In genomic region chrX:130902783-130903613, GRCh38 we compare ENCODE assay signal across 8 cellular contexts. TPM values are rescaled to one million over a fixed set of nuclear protein-coding genes. Genes with fewer than 3 reads are reported as not detected.
DNase-seq lines count a peak whose midpoint lies in the region; ATAC-seq and TF ChIP-seq lines count a peak whose summit lies in the region.

Gene ENOX2, minus strand, starts transcription at chrX:130903209. Its CDS starts 199,993 bp downstream, at chrX:130703216.

- H3K9me3 Mint-ChIP-seq in CD14-positive monocyte = peaks cover 0 to 2% (median 0%) of the 10 kb centered on the region in 7 donors

- peaks cover 10% of the 10 kb centered on the region for H3K4me1 Mint-ChIP-seq in CD14-positive monocyte

- WGBS in right lobe of liver (ENCODE audit: insufficient coverage, low coverage, low lambda C conversion rate, missing lambda C conversion rate) = 26% methylated on average over 23 of the region's 50 CpGs

- ATAC-seq in GM19397 (IDR thresholded peaks at IDR 0.05; ENCODE audit: unreplicated experiment) = peak; percentile 99
- ATAC-seq in HG03571 (IDR thresholded peaks at IDR 0.05; ENCODE audit: unreplicated experiment) = peak; percentile 98
- peak; percentile 96 to 99 (median 98) for ATAC-seq in right lobe of liver

- H3K27ac ChIP-seq in duodenal mucosa (ENCODE audit: low read depth, low read length) (no peak within 1 kb of the TSS), right lobe of liver (peak within 1 kb of the TSS; percentile 66 to 83 (median 72))

- no peak within 1 kb of the TSS for H3K4me3 Mint-ChIP-seq in CD14-positive monocyte

- DNase-seq in CD14-positive monocyte (ENCODE audit: low spot score) (peak; percentile 94), NCI-H82 (lab: John Stamatoyannopoulos, UW) (peak; percentile 99), right lobe of liver (peak; percentile 91 to 95 (median 95))
- peak; percentile 71 to 80 for DNase-seq in activated CD4-positive, alpha-beta T cell treated with anti-CD3 and anti-CD28 coated beads, Interleukin-2, amount 50 U/mL, for 48 hours
- peak; percentile 50 to 73 for DNase-seq in stimulated activated CD4-positive, alpha-beta T cell treated with anti-CD3 and anti-CD28 coated beads, Interleukin-4, amount 100 ng/mL, for 48 hours (ENCODE audit: low read depth in 2 of 2)

- peak within 1 kb of the TSS in 1 of 7 donors; percentile 60 for H3K27ac Mint-ChIP-seq in CD14-positive monocyte

- H3K4me1 ChIP-seq in duodenal mucosa (ENCODE audit: control insufficient read depth in 1 of 2, insufficient read depth in 2 of 2, low read length in 2 of 2) = peaks cover 0 to 5% of the 10 kb centered on the region in 2 donors
- H3K4me1 ChIP-seq in right lobe of liver = no peaks in the 10 kb centered on the region

- H3K36me3 Mint-ChIP-seq in CD14-positive monocyte = peaks cover 3 to 12% of the 10 kb centered on the region in 2 donors

- TF ChIP-seq POLR2A in right lobe of liver (IDR thresholded peaks at IDR 0.05) = peak; percentile 93

- H3K27me3 ChIP-seq in duodenal mucosa (ENCODE audit: control insufficient read depth in 1 of 2, insufficient read depth in 2 of 2, low read length in 2 of 2) (no peaks in the 10 kb centered on the region), right lobe of liver (no peaks in the 10 kb centered on the region)

- H3K9me3 ChIP-seq in duodenal mucosa (ENCODE audit: control insufficient read depth in 1 of 2, low read length in 2 of 2) = no peaks in the 10 kb centered on the region
- H3K9me3 ChIP-seq in right lobe of liver = no peaks in the 10 kb centered on the region

- H3K27me3 Mint-ChIP-seq in CD14-positive monocyte (ENCODE audit: low read depth in 3 of 3) = peaks cover 0 to 5% (median 1%) of the 10 kb centered on the region in 3 donors

- peak within 1 kb of the TSS; percentile 54 to 63 for H3K9ac ChIP-seq in duodenal mucosa (ENCODE audit: low read depth in 1 of 2, low read length in 2 of 2)

- no peak for TF ChIP-seq CTCF in CD14-positive monocyte (IDR thresholded peaks at IDR 0.05)
- peak in 1 of 4 donors; percentile 11 for TF ChIP-seq CTCF in right lobe of liver (IDR thresholded peaks at IDR 0.05)

- H3K4me3 ChIP-seq in duodenal mucosa (ENCODE audit: low read depth in 1 of 2, low read length in 2 of 2) = peak within 1 kb of the TSS; percentile 73 to 83
- H3K4me3 ChIP-seq in right lobe of liver = peak within 1 kb of the TSS; percentile 49 to 68 (median 59)

- intact Hi-C loops in CD14-positive monocyte (cut with micrococcal nuclease) = loop anchor here in 1 of 2 donors (10.0 kb wide), 1 partner anchor 498 kb away; the partner anchor contains the start of gene RBMX2
- intact Hi-C loops in right lobe of liver (cut with DNase I) = no loop called here

- H3K36me3 ChIP-seq in duodenal mucosa (ENCODE audit: control insufficient read depth in 1 of 2, insufficient read depth in 2 of 2, low read length in 2 of 2) (peaks cover 0 to 3% of the 10 kb centered on the region in 2 donors), right lobe of liver (no peaks in the 10 kb centered on the region)

RNA-seq across cellular contexts. Expression of gene ENOX2, which starts in this region (rescaled TPM):
- 10 to 100 TPM; 14.7 to 22.1 TPM for polyA plus RNA-seq in CD14-positive monocyte
- total RNA-seq in right lobe of liver = 10 to 100 TPM in 3 of 6 experiments, 1 to 10 TPM in 3; 6.9 to 14.7 (median 10.8) TPM
